1 cellular context compared by ENCODE assay signal in genomic region chr10:17228081-17229015, GRCh38.
A peak's percentile ranks its signal among the peaks of the same experiment; 100 is the strongest.
TF ChIP-seq lines count a peak whose summit lies in the region.

Gene VIM (plus strand): TSS chr10:17228241. CDS start chr10:17229423, 1,182 bp downstream.

TF ChIP-seq in K562, 482 proteins besides CTCF, POLR2A, EP300 and RAD21 (continued from another document):
- TF ChIP-seq PKNOX1 (IDR thresholded peaks at IDR 0.05) (peak; percentile 37; the same call in 1 of the 2 replicates), MYNN (IDR thresholded peaks at IDR 0.05) (peak; percentile 69), MYNN (CRISPR knock-in tag; IDR thresholded peaks at IDR 0.05) (no peak), KLF6 (CRISPR knock-in tag; IDR thresholded peaks at IDR 0.05; ENCODE audit: borderline replicate concordance) (peak; percentile 84), PHF8 (IDR thresholded peaks at IDR 0.05; ENCODE audit: borderline replicate concordance, low read length) (peak; percentile 53; the same call in 1 of the 2 replicates), PHF20 (IDR thresholded peaks at IDR 0.05; ENCODE audit: partially characterized antibody) (peak; percentile 43), SMAD4 (CRISPR knock-in tag; conservative IDR thresholded peaks at IDR 0.05) (peak; percentile 97), ZNF133 (CRISPR knock-in tag; IDR thresholded peaks at IDR 0.05) (no peak), NFE2 (IDR thresholded peaks at IDR 0.05; ENCODE audit: low read depth) (peak; percentile 71), HDAC3 (IDR thresholded peaks at IDR 0.05; ENCODE audit: borderline replicate concordance, partially characterized antibody) (peak; percentile 29)
